Comparison of ENCODE assay signal across 8 cellular contexts in genomic region chr13:24228852-24229458, GRCh38.
A peak's percentile ranks its signal among the peaks of the same experiment; 100 is the strongest.
DNase-seq lines count a peak whose midpoint lies in the region; ATAC-seq, FAIRE-seq and TF ChIP-seq lines count a peak whose summit lies in the region.

No MANE protein-coding gene starts in this region.

- DNase-seq in DND-41, result peak; percentile 51
- DNase-seq in HS-5 (ENCODE audit: low read depth), result peak; percentile 4
- no peak for DNase-seq in Panc1 (ENCODE audit: low read depth, low spot score)
- DNase-seq in body of pancreas, result peak; percentile 56 to 71 (median 62)
- DNase-seq in keratinocyte (ENCODE audit: low read depth, low spot score), result peak; percentile 19
- no peak for DNase-seq in suprapubic skin (ENCODE audit: low spot score in 2 of 2)

- TF ChIP-seq EP300 in suprapubic skin (IDR thresholded peaks at IDR 0.05), result no peak

- TF ChIP-seq POLR2A in body of pancreas (IDR thresholded peaks at IDR 0.05) (no peak), suprapubic skin (IDR thresholded peaks at IDR 0.05) (no peak)

- in situ Hi-C loops in Panc1 (cut with HindIII; ENCODE audit: low pct_unique_long_range_greater_than_20kb, low sequenced_read_pairs), result no loop called here

- H3K4me2 ChIP-seq in DND-41 (ENCODE audit: insufficient read depth, low read length), result no peak overlapping the region
- H3K4me2 ChIP-seq in keratinocyte (ENCODE audit: control insufficient read depth, extremely low read depth, insufficient read depth, low read depth, low read length), result no peak overlapping the region

- H3K4me3 ChIP-seq in DND-41 (ENCODE audit: low read depth in 1 of 2, low read length in 2 of 2) (no peak overlapping the region), Panc1 (ENCODE audit: low read depth in 2 of 2, low read length in 2 of 2) (no peak overlapping the region), body of pancreas (no peak overlapping the region), keratinocyte (ENCODE audit: control insufficient read depth in 2 of 3, extremely low read depth in 1 of 3, insufficient read depth in 2 of 3, low read depth in 1 of 3, low read length in 3 of 3) (no peak overlapping the region), suprapubic skin (no peak overlapping the region)

- dilution Hi-C loops in keratinocyte (cut with MboI; ENCODE audit: extremely low pct_ligation_motif_present, low sequenced_read_pairs), result no loop called here

- H3K9me3 ChIP-seq in DND-41 (ENCODE audit: insufficient read depth, low read length, severe bottlenecking) (no peaks in the 10 kb centered on the region), Panc1 (ENCODE audit: control insufficient read depth, insufficient read depth, low read depth, low read length) (no peaks in the 10 kb centered on the region), body of pancreas (no peaks in the 10 kb centered on the region), keratinocyte (ENCODE audit: control insufficient read depth, low read depth, low read length) (no peaks in the 10 kb centered on the region), suprapubic skin (no peaks in the 10 kb centered on the region)

- BruUV-seq in Panc1 (replicated peaks; lab: Mats Ljungman, UMichigan), result no TSS peak

- H3K9me1 ChIP-seq in keratinocyte (ENCODE audit: control insufficient read depth, extremely low read depth, insufficient read depth, low read length), result no peaks in the 10 kb centered on the region

- no peak overlapping the region; the same call in 1 of the 2 replicates for H2AFZ ChIP-seq in DND-41 (ENCODE audit: low read depth, low read length)
- H2AFZ ChIP-seq in keratinocyte (ENCODE audit: control insufficient read depth, low read length), result no peak overlapping the region

- TF ChIP-seq CTCF in DND-41 (IDR thresholded peaks at IDR 0.05; ENCODE audit: borderline replicate concordance, extremely low read depth, low read length, poor library complexity, severe bottlenecking) (peak; percentile 90), Panc1 (IDR thresholded peaks at IDR 0.05) (peak; percentile 85), body of pancreas (IDR thresholded peaks at IDR 0.05) (peak; percentile 64 to 91 (median 86)), keratinocyte (optimal IDR thresholded peaks at IDR 0.05 in 1 of 3, IDR thresholded peaks at IDR 0.05 in 1 of 3, conservative IDR thresholded peaks at IDR 0.05 in 1 of 3; ENCODE audit: extremely low read depth in 1 of 3, insufficient read depth in 2 of 3, low read length in 3 of 3) (peak; percentile 60 to 92 (median 83)), suprapubic skin (IDR thresholded peaks at IDR 0.05) (peak; percentile 47 to 85)

- POLR2A ChIA-PET in Panc1 (lab: Charles Lee), result no interaction called here

- 0 out of 2 replicates have a peak, but pooled peaks cover 3% of the 10 kb centered on the region for H4K20me1 ChIP-seq in DND-41 (ENCODE audit: insufficient read depth, low read length)
- H4K20me1 ChIP-seq in keratinocyte (ENCODE audit: control insufficient read depth, extremely low read depth, insufficient read depth, low read length), result no peaks in the 10 kb centered on the region

- H3K27me3 ChIP-seq in DND-41 (ENCODE audit: insufficient read depth, low read length, poor library complexity) (no peaks in the 10 kb centered on the region), Panc1 (ENCODE audit: control insufficient read depth, insufficient read depth, low read length) (no peaks in the 10 kb centered on the region), body of pancreas (no peaks in the 10 kb centered on the region), keratinocyte (ENCODE audit: control insufficient read depth, extremely low read depth, insufficient read depth, low read length) (no peaks in the 10 kb centered on the region), suprapubic skin (no peaks in the 10 kb centered on the region)

- WGBS in body of pancreas, 2 donors, result 34 to 43% methylated on average over 4 of the region's 4 CpGs
- 40% methylated on average over 4 of the region's 4 CpGs for WGBS in suprapubic skin

- H3K9ac ChIP-seq in DND-41 (ENCODE audit: low read depth, low read length) (no peak overlapping the region), keratinocyte (ENCODE audit: control insufficient read depth, extremely low read depth, insufficient read depth, low read length) (no peak overlapping the region)

- H3K27ac ChIP-seq in DND-41 (ENCODE audit: low read length), result no peak overlapping the region
- no peak overlapping the region for H3K27ac ChIP-seq in Panc1 (ENCODE audit: low read length)
- no peak overlapping the region for H3K27ac ChIP-seq in body of pancreas
- no peak overlapping the region for H3K27ac ChIP-seq in keratinocyte (ENCODE audit: control insufficient read depth, insufficient read depth, low read length)
- H3K27ac ChIP-seq in suprapubic skin, result no peak overlapping the region

- intact Hi-C loops in Panc1 (cut with micrococcal nuclease; ENCODE audit: unreplicated experiment) (loop anchor here (10.0 kb wide), 1 partner anchor 304 kb away; no protein-coding TSS in a partner anchor), body of pancreas (cut with DNase I) (loop anchor here (10.0 kb wide), 1 partner anchor 214 kb away; no protein-coding TSS in a partner anchor)

- FAIRE-seq in keratinocyte (lab: Jason Lieb, UNC), result peak; percentile 81

- CTCF ChIA-PET in Panc1 (lab: Charles Lee), result interaction anchor here (0.9 kb wide), 2 partner anchors 12 to 176 kb away, joined by 3 to 5 read pairs; no protein-coding TSS in a partner anchor

- H3K4me1 ChIP-seq in DND-41 (ENCODE audit: insufficient read depth, low read length) (no peaks in the 10 kb centered on the region), Panc1 (ENCODE audit: control insufficient read depth, insufficient read depth, low read length) (no peaks in the 10 kb centered on the region), body of pancreas (peaks cover 71% of the 10 kb centered on the region), keratinocyte (ENCODE audit: control insufficient read depth, extremely low read depth, insufficient read depth, low read length) (no peaks in the 10 kb centered on the region), suprapubic skin (no peaks in the 10 kb centered on the region)

- no peaks in the 10 kb centered on the region for H3K36me3 ChIP-seq in DND-41 (ENCODE audit: insufficient read depth, low read length)
- H3K36me3 ChIP-seq in Panc1 (ENCODE audit: control insufficient read depth, insufficient read depth, low read length), result no peaks in the 10 kb centered on the region
- peaks cover 0 to 2% of the 10 kb centered on the region in 2 donors for H3K36me3 ChIP-seq in body of pancreas (replicated peaks in 1 of 2; ENCODE audit: insufficient read depth in 1 of 2, low read depth in 2 of 2)
- H3K36me3 ChIP-seq in keratinocyte (ENCODE audit: control insufficient read depth in 2 of 2, extremely low read depth in 1 of 2, insufficient read depth in 2 of 2, low read length in 2 of 2), result no peaks in the 10 kb centered on the region
- no peaks in the 10 kb centered on the region for H3K36me3 ChIP-seq in suprapubic skin

- ATAC-seq in DND-41 (ENCODE audit: insufficient read depth, low read depth), result peak; percentile 78
- ATAC-seq in Panc1, result peak; percentile 58; the same call in 1 of the 2 replicates
- ATAC-seq in body of pancreas, result peak; percentile 50
- ATAC-seq in GM18873 (IDR thresholded peaks at IDR 0.05; ENCODE audit: low FRiP score, unreplicated experiment), result no peak
- no peak for ATAC-seq in HG03442 (IDR thresholded peaks at IDR 0.05; ENCODE audit: unreplicated experiment)

- H3K79me2 ChIP-seq in DND-41 (ENCODE audit: insufficient read depth, low read length) (no peaks in the 10 kb centered on the region), keratinocyte (ENCODE audit: control insufficient read depth, insufficient read depth, low read length) (no peaks in the 10 kb centered on the region)

Comparison
In these comparisons a context has a peak if more than half of its experiments do, and no peak if none do; other contexts are left out.
1. ATAC-seq: peak in DND-41 (single experiment), Panc1 (single experiment) and body of pancreas (single experiment); none in GM18873 (single experiment) and HG03442 (single experiment).
2. DNase-seq: peak in DND-41 (single experiment), HS-5 (single experiment), body of pancreas (4 of 4) and keratinocyte (single experiment); none in Panc1 (single experiment) and suprapubic skin (0 of 2).
3. Peak in every context shown above with its lines, with median percentiles within 50 percentile points of each other: CTCF ChIP-seq.